ENCODE assay signal across 26 cellular contexts in the genomic region with DNA sequence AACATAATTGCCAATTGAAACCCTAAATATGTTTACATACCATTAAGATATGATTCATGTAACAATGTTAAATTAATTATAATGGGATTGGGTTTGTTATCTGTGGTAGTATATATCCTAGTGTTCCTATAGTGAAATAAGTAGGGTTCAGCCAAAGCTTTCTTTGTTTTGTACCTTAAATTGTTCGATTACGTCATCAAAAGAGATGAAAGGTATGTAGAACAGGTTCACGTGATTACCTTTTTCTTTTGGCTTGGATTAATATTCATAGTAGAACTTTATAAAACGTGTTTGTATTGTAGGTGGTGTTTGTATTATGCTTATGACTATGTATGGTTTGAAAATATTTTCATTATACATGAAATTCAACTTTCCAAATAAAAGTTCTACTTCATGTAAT.
"Had no signal": no experiment of that assay in that cellular context is flagged by ENCODE, and none has a peak within 500 bp of the region (broad histone marks: within the 10 kb centered on the region; RNA-seq: fewer than 3 reads in every experiment).

No MANE protein-coding gene starts in this region.

- H3K4me3 ChIP-seq: colonic mucosa, coronary artery, dorsolateral prefrontal cortex, esophagus muscularis mucosa, esophagus squamous epithelium, gastrocnemius medialis, gastroesophageal sphincter, heart left ventricle, heart right ventricle, hepatocyte had no signal

- ATAC-seq: effector memory CD8-positive, alpha-beta T cell; esophagus mucosa; foreskin keratinocyte; gastrocnemius medialis; gastroesophageal sphincter; heart left ventricle; heart right ventricle had no signal

- DNase-seq: colonic mucosa; cortex of kidney; dermis blood vessel endothelial cell; dorsolateral prefrontal cortex; effector CD4-positive, alpha-beta T cell; effector CD8-positive, alpha-beta T cell; effector memory CD4-positive, alpha-beta T cell; effector memory CD8-positive, alpha-beta T cell; endodermal cell; erythroblast; esophagus squamous epithelium; foreskin fibroblast; foreskin keratinocyte; foreskin melanocyte; gastrocnemius medialis; glutamatergic neuron; head of caudate nucleus; heart left ventricle; heart right ventricle had no signal

- H3K27ac ChIP-seq: colonic mucosa, coronary artery, dorsolateral prefrontal cortex, epithelial cell of prostate, esophagus muscularis mucosa, esophagus squamous epithelium, foreskin keratinocyte, gastrocnemius medialis, gastroesophageal sphincter, heart left ventricle, heart right ventricle, hepatocyte had no signal

- H3K79me2 ChIP-seq: hepatocyte had no signal

- H3K9me3 ChIP-seq: colonic mucosa, esophagus muscularis mucosa, esophagus squamous epithelium, gastrocnemius medialis, gastroesophageal sphincter, heart left ventricle, heart right ventricle had no signal

- H2AFZ ChIP-seq: hepatocyte had no signal

- FAIRE-seq: endothelial cell of umbilical vein had no signal

- H3K36me3 ChIP-seq: colonic mucosa, esophagus muscularis mucosa, esophagus squamous epithelium, gastrocnemius medialis, gastroesophageal sphincter, heart left ventricle, heart right ventricle had no signal

- H3K27me3 ChIP-seq: colonic mucosa, esophagus squamous epithelium, foreskin keratinocyte, gastrocnemius medialis, heart right ventricle had no signal

- H3K4me2 ChIP-seq: hepatocyte had no signal

- H3K4me1 ChIP-seq: colonic mucosa, esophagus muscularis mucosa, esophagus squamous epithelium, foreskin keratinocyte, gastrocnemius medialis, gastroesophageal sphincter, heart left ventricle, heart right ventricle had no signal
